8 cellular contexts compared by ENCODE assay signal in the genomic region with DNA sequence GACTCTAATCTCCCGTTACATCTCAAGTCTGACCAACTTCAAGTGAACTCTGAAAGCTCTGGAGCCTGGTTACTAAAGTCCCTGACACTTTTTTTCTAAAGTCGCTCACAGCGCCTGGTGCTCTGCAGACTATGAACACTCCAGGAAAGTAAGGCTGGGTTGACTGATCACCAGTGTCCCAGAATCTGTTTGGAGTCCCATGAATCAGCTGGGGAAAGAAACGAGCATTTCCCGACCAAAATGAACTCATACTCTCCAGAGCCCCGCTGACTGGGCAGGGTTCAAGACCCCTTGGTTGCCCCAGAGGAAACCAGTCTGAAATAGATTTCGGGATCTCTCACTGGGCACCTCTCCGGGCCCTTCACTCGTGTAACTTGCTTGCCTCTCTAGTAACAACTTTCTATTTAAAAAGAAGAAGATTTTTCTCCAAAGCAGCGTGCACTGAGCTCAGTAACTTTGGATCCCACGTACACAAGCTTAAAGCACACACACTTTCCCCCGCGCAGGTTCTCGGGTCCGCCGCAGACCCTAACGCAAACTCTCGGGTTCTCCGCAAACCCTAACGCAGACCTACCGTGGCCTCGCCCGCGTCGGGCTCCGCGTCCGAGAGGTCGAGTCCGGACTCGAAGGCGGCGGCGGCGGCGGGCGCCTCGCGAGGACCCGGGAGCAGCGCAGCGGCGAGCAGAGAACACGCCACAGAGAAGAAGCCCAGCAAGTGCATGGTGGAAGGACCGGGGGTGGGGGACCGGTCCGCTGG. TPM values are rescaled to one million over a fixed set of nuclear protein-coding genes. Genes with fewer than 3 reads are reported as not detected.
DNase-seq lines count a peak whose midpoint lies in the region; ATAC-seq, FAIRE-seq and TF ChIP-seq lines count a peak whose summit lies in the region.

No MANE protein-coding gene starts in this region.

- H3K27ac ChIP-seq in HEK293 (ENCODE audit: extremely low read depth, low read depth, low read length): peak overlapping the region; percentile 73; the same call in 1 of the 2 replicates

- FAIRE-seq in GM19239 (lab: Jason Lieb, UNC): no peak

- peak overlapping the region; percentile 72 for H3K4me3 Mint-ChIP-seq in WTC11

- CTCF ChIA-PET in HEK293 (lab: Yijun Ruan, JAX): interaction anchor here (0.7 to 1.0 kb wide), 4 partner anchors 253 to 1754 kb away, joined by 3 to 10 read pairs (median 4); no protein-coding TSS in a partner anchor
- CTCF ChIA-PET in WTC11 (lab: Charles Lee): interaction anchor here (1.5 to 2.5 kb wide), 2 partner anchors 251 to 256 kb away, joined by 4 to 13 read pairs; no protein-coding TSS in a partner anchor

- H3K4me1 ChIP-seq in HEK293 (ENCODE audit: control insufficient read depth, insufficient read depth, low read length): 0 out of 2 replicates have a peak, but pooled peaks cover 3% of the 10 kb centered on the region

- no peaks in the 10 kb centered on the region for H3K9me3 Mint-ChIP-seq in WTC11

- no peaks in the 10 kb centered on the region for H3K36me3 Mint-ChIP-seq in WTC11

- H3K4me3 ChIP-seq in HEK293 (ENCODE audit: low read depth, low read length) (peak overlapping the region; percentile 70), skeletal muscle cell (ENCODE audit: low read depth, low read length) (peak overlapping the region; percentile 87)

- no peaks in the 10 kb centered on the region for H3K36me3 ChIP-seq in HEK293 (ENCODE audit: control insufficient read depth in 2 of 2, insufficient read depth in 1 of 2, low read length in 2 of 2)

- H3K9me3 ChIP-seq in HEK293 (ENCODE audit: control insufficient read depth, insufficient read depth, low read depth, low read length): no peaks in the 10 kb centered on the region

- H3K4me1 Mint-ChIP-seq in WTC11: peaks cover 9% of the 10 kb centered on the region; the same call in 1 of the 2 replicates

- POLR2A ChIA-PET in HEK293 (lab: Yijun Ruan, JAX) (interaction anchor here (2.0 kb wide), 1 partner anchor 91 kb away, joined by 10 read pairs; no protein-coding TSS in a partner anchor), WTC11 (lab: Charles Lee) (no interaction called here)

- H3K27me3 Mint-ChIP-seq in WTC11 (ENCODE audit: low read depth): peaks cover 39% of the 10 kb centered on the region

- TF ChIP-seq CTCF in HEK293 (tag by site-specific recombination; IDR thresholded peaks at IDR 0.05) (no peak), WTC11 (IDR thresholded peaks at IDR 0.05) (no peak)

- ATAC-seq in WTC11 (peak; percentile 21), GM21576 (IDR thresholded peaks at IDR 0.05; ENCODE audit: unreplicated experiment) (no peak)

- peak; percentile 5 for DNase-seq in ELF-1 (ENCODE audit: low read depth, low spot score)
- peak; percentile 45 for DNase-seq in WTC11 (ENCODE audit: low spot score)
- peak; percentile 46 for DNase-seq in hepatic stellate cell (ENCODE audit: low spot score)
- DNase-seq in skeletal muscle cell (ENCODE audit: low read depth): no peak
- DNase-seq in GM19239 (ENCODE audit: insufficient read length, low spot score): no peak
- no peak for DNase-seq in HuH-7.5 (ENCODE audit: low spot score)

- no peak overlapping the region for H3K27ac Mint-ChIP-seq in WTC11

TF ChIP-seq in HEK293, 187 proteins besides CTCF, POLR2A, EP300 and RAD21:
- TF ChIP-seq ZNF514 (tag by site-specific recombination; IDR thresholded peaks at IDR 0.05): no peak
- TF ChIP-seq, protein P1, sequence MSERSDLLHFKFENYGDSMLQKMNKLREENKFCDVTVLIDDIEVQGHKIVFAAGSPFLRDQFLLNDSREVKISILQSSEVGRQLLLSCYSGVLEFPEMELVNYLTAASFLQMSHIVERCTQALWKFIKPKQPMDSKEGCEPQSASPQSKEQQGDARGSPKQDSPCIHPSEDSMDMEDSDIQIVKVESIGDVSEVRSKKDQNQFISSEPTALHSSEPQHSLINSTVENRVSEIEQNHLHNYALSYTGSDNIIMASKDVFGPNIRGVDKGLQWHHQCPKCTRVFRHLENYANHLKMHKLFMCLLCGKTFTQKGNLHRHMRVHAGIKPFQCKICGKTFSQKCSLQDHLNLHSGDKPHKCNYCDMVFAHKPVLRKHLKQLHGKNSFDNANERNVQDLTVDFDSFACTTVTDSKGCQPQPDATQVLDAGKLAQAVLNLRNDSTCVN (tag by site-specific recombination; optimal IDR thresholded peaks at IDR 0.05): peak; percentile 52
- TF ChIP-seq ZNF335 (tag by site-specific recombination; conservative IDR thresholded peaks at IDR 0.05): peak; percentile 80
- TF ChIP-seq ZSCAN16 (tag by site-specific recombination; IDR thresholded peaks at IDR 0.05): peak; percentile 53; the same call in 1 of the 2 replicates
- no peak for TF ChIP-seq ZNF426 (tag by site-specific recombination; IDR thresholded peaks at IDR 0.05)

TF ChIP-seq in WTC11, 78 proteins besides CTCF, POLR2A, EP300 and RAD21:
- TF ChIP-seq, protein P2, sequence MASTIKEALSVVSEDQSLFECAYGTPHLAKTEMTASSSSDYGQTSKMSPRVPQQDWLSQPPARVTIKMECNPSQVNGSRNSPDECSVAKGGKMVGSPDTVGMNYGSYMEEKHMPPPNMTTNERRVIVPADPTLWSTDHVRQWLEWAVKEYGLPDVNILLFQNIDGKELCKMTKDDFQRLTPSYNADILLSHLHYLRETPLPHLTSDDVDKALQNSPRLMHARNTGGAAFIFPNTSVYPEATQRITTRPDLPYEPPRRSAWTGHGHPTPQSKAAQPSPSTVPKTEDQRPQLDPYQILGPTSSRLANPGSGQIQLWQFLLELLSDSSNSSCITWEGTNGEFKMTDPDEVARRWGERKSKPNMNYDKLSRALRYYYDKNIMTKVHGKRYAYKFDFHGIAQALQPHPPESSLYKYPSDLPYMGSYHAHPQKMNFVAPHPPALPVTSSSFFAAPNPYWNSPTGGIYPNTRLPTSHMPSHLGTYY (CRISPR knock-in tag; IDR thresholded peaks at IDR 0.05): no peak
- TF ChIP-seq ZNF121 (CRISPR knock-in tag; IDR thresholded peaks at IDR 0.05) (peak; percentile 97), FOXK1 (CRISPR knock-in tag; IDR thresholded peaks at IDR 0.05) (no peak)
- TF ChIP-seq, protein P3, sequence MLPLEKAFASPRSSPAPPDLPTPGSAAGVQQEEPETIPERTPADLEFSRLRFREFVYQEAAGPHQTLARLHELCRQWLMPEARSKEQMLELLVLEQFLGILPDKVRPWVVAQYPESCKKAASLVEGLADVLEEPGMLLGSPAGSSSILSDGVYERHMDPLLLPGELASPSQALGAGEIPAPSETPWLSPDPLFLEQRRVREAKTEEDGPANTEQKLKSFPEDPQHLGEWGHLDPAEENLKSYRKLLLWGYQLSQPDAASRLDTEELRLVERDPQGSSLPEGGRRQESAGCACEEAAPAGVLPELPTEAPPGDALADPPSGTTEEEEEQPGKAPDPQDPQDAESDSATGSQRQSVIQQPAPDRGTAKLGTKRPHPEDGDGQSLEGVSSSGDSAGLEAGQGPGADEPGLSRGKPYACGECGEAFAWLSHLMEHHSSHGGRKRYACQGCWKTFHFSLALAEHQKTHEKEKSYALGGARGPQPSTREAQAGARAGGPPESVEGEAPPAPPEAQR (CRISPR knock-in tag; IDR thresholded peaks at IDR 0.05): no peak

RNA-seq across cellular contexts. Expression of a gene that starts 1.0 kb away (rescaled TPM):
- total RNA-seq in WTC11 (2021): 0.61 to 1.1 TPM (median 0.71 TPM) in 3 replicates

Comparison
In these comparisons a context has a peak if more than half of its experiments do, and no peak if none do; other contexts are left out.
1. DNase-seq: peak in ELF-1 (single experiment), WTC11 (single experiment) and hepatic stellate cell (single experiment); none in skeletal muscle cell (single experiment), GM19239 (single experiment) and HuH-7.5 (single experiment).